In genomic region chr5:173946353-173946752, GRCh38 we compare ENCODE assay signal across 22 cellular contexts. TPM values are rescaled to one million over a fixed set of nuclear protein-coding genes. Genes with fewer than 3 reads are reported as not detected.
A peak's percentile ranks its signal among the peaks of the same experiment; 100 is the strongest.
DNase-seq lines count a peak whose midpoint lies in the region; ATAC-seq and TF ChIP-seq lines count a peak whose summit lies in the region.
"Had no signal": no experiment of that assay in that cellular context is flagged by ENCODE, and none has a peak within 500 bp of the region (broad histone marks: within the 10 kb centered on the region; RNA-seq: fewer than 3 reads in every experiment).

No MANE protein-coding gene starts in this region.

- H3K9me3 ChIP-seq in cardiac muscle cell (ENCODE audit: low read depth) (no peaks in the 10 kb centered on the region), gastrocnemius medialis (no peaks in the 10 kb centered on the region), adrenal gland (replicated peaks in 1 of 3) (no peaks in the 10 kb centered on the region)
- H3K9me3 ChIP-seq: A549 had no signal

- H3K27me3 ChIP-seq in cardiac muscle cell (no peaks in the 10 kb centered on the region), gastrocnemius medialis (no peaks in the 10 kb centered on the region), brain microvascular endothelial cell (replicated peaks) (no peaks in the 10 kb centered on the region), adrenal gland (no peaks in the 10 kb centered on the region)

- TF ChIP-seq CTCF in cardiac muscle cell (IDR thresholded peaks at IDR 0.05; ENCODE audit: low read depth, low read length) (no peak), gastrocnemius medialis (IDR thresholded peaks at IDR 0.05 in 4 of 5, conservative IDR thresholded peaks at IDR 0.05 in 1 of 5) (no peak), brain microvascular endothelial cell (IDR thresholded peaks at IDR 0.05; ENCODE audit: low read depth, low read length, missing control alignments) (no peak), adrenal gland (IDR thresholded peaks at IDR 0.05) (no peak)

- H3K36me3 Mint-ChIP-seq in activated T-helper 1 cell treated with anti-CD3 and anti-CD28 coated beads, Interleukin-12 subunit alpha, Interleukin-12 subunit beta, Interleukin-2, Interleukin-4 antibody, amounts not matched to agents 30 ng/mL and 10 ng/mL and 1 ng/mL, durations not matched to agents 14 hours and 24 hours and 36 hours (ENCODE audit: low read depth) = peaks cover 20% of the 10 kb centered on the region

- no peak for DNase-seq in cardiac muscle cell (ENCODE audit: low read depth in 1 of 2, low spot score in 1 of 2)
- no peak for DNase-seq in Right ventricle myocardium inferior (ENCODE audit: missing footprints)
- DNase-seq in left lobe of liver (ENCODE audit: low spot score) = no peak
- DNase-seq in gastrocnemius medialis = no peak
- no peak for DNase-seq in brain microvascular endothelial cell
- no peak for DNase-seq in activated T-helper 1 cell treated with anti-CD3 and anti-CD28 coated beads, Interleukin-12 subunit alpha, Interleukin-12 subunit beta, Interleukin-2, Interleukin-4 antibody, amounts not matched to agents 30 ng/mL and 10 ng/mL and 1 ng/mL, durations not matched to agents 14 hours and 24 hours and 36 hours (ENCODE audit: low spot score)
- DNase-seq in adrenal gland = no peak
- DNase-seq: AML-193; CD4-positive, alpha-beta T cell; DMS153; DMS79; GDM1; HCEC 1CT; IMR-90 had no signal

- H3K27ac ChIP-seq in cardiac muscle cell = peak overlapping the region; percentile 76
- peak overlapping the region in 3 of 4 donors; percentile 36 to 94 (median 69) for H3K27ac ChIP-seq in gastrocnemius medialis
- H3K27ac ChIP-seq in brain microvascular endothelial cell = no peak overlapping the region
- H3K27ac ChIP-seq in adrenal gland = no peak overlapping the region
- H3K27ac ChIP-seq: 22Rv1, A549, C4-2B, HL-60 had no signal

- in situ Hi-C loops in gastrocnemius medialis (cut with MboI; ENCODE audit: low sequenced_read_pairs in 4 of 4) = no loop called here
- in situ Hi-C loops in brain microvascular endothelial cell (cut with HindIII; ENCODE audit: low pct_ligation_motif_present, low sequenced_read_pairs) = loop anchor here (25.0 kb wide), 1 partner anchor 309 kb away; no protein-coding TSS in a partner anchor

- WGBS in adrenal gland, 4 donors = 94 to 98% (median 96%) methylated on average over 2 of the region's 2 CpGs

- no peaks in the 10 kb centered on the region for H3K27me3 Mint-ChIP-seq in activated T-helper 1 cell treated with anti-CD3 and anti-CD28 coated beads, Interleukin-12 subunit alpha, Interleukin-12 subunit beta, Interleukin-2, Interleukin-4 antibody, amounts not matched to agents 30 ng/mL and 10 ng/mL and 1 ng/mL, durations not matched to agents 14 hours and 24 hours and 36 hours (ENCODE audit: insufficient read depth)
- H3K27me3 Mint-ChIP-seq: CD4-positive, alpha-beta T cell had no signal

- no peak overlapping the region for H3K4me3 Mint-ChIP-seq in activated T-helper 1 cell treated with anti-CD3 and anti-CD28 coated beads, Interleukin-12 subunit alpha, Interleukin-12 subunit beta, Interleukin-2, Interleukin-4 antibody, amounts not matched to agents 30 ng/mL and 10 ng/mL and 1 ng/mL, durations not matched to agents 14 hours and 24 hours and 36 hours
- H3K4me3 Mint-ChIP-seq: CD4-positive, alpha-beta T cell; GM23338 had no signal

- H3K4me3 ChIP-seq in cardiac muscle cell = no peak overlapping the region
- no peak overlapping the region for H3K4me3 ChIP-seq in gastrocnemius medialis
- no peak overlapping the region for H3K4me3 ChIP-seq in brain microvascular endothelial cell (ENCODE audit: low read depth, low read length)
- H3K4me3 ChIP-seq in adrenal gland = no peak overlapping the region
- H3K4me3 ChIP-seq: A549, GM23338 had no signal

- H3K4me1 Mint-ChIP-seq in activated T-helper 1 cell treated with anti-CD3 and anti-CD28 coated beads, Interleukin-12 subunit alpha, Interleukin-12 subunit beta, Interleukin-2, Interleukin-4 antibody, amounts not matched to agents 30 ng/mL and 10 ng/mL and 1 ng/mL, durations not matched to agents 14 hours and 24 hours and 36 hours (ENCODE audit: low read depth) = no peaks in the 10 kb centered on the region

- H3K4me1 ChIP-seq in cardiac muscle cell (ENCODE audit: low read depth) (peaks cover 52% of the 10 kb centered on the region), gastrocnemius medialis (peaks cover 35% of the 10 kb centered on the region in 2 donors), adrenal gland (replicated peaks in 1 of 2) (peaks cover 17 to 45% of the 10 kb centered on the region in 2 donors)

- intact Hi-C loops in Right ventricle myocardium inferior (cut with DNase I) = no loop called here
- intact Hi-C loops in gastrocnemius medialis (cut with DNase I; ENCODE audit: low total_unique reads) = no loop called here
- intact Hi-C loops in activated T-helper 1 cell treated with anti-CD3 and anti-CD28 coated beads, Interleukin-12 subunit alpha, Interleukin-12 subunit beta, Interleukin-2, Interleukin-4 antibody, amounts not matched to agents 30 ng/mL and 10 ng/mL and 1 ng/mL, durations not matched to agents 14 hours and 24 hours and 36 hours (cut with micrococcal nuclease) = no loop called here
- intact Hi-C loops in adrenal gland (cut with DNase I) = no loop called here

- no peak overlapping the region for H3K27ac Mint-ChIP-seq in activated T-helper 1 cell treated with anti-CD3 and anti-CD28 coated beads, Interleukin-12 subunit alpha, Interleukin-12 subunit beta, Interleukin-2, Interleukin-4 antibody, amounts not matched to agents 30 ng/mL and 10 ng/mL and 1 ng/mL, durations not matched to agents 14 hours and 24 hours and 36 hours
- H3K27ac Mint-ChIP-seq: GM23338 had no signal

- H3K36me3 ChIP-seq in cardiac muscle cell (peaks cover 54% of the 10 kb centered on the region), gastrocnemius medialis (peaks cover 0 to 53% of the 10 kb centered on the region in 2 donors), brain microvascular endothelial cell (replicated peaks) (peaks cover 34% of the 10 kb centered on the region), adrenal gland (replicated peaks in 1 of 2) (peaks cover 0 to 69% of the 10 kb centered on the region in 2 donors)

- no peaks in the 10 kb centered on the region for H3K9me3 Mint-ChIP-seq in activated T-helper 1 cell treated with anti-CD3 and anti-CD28 coated beads, Interleukin-12 subunit alpha, Interleukin-12 subunit beta, Interleukin-2, Interleukin-4 antibody, amounts not matched to agents 30 ng/mL and 10 ng/mL and 1 ng/mL, durations not matched to agents 14 hours and 24 hours and 36 hours
- H3K9me3 Mint-ChIP-seq: CD4-positive, alpha-beta T cell; GM23338 had no signal

- ATAC-seq in Right ventricle myocardium inferior (no peak), left lobe of liver (peak; percentile 26), gastrocnemius medialis (no peak)
- ATAC-seq: A549, GM23338 had no signal

- TF ChIP-seq POLR2A in gastrocnemius medialis (IDR thresholded peaks at IDR 0.05) (no peak), adrenal gland (IDR thresholded peaks at IDR 0.05) (no peak)

RNA-seq across cellular contexts. Expression of gene C5orf47, which starts 42.6 kb away (rescaled TPM):
- total RNA-seq in cardiac muscle cell (0.57 TPM in 1 of 2 replicates, not detected in the other), Right ventricle myocardium inferior (0.16 TPM), left lobe of liver (not detected), gastrocnemius medialis (under 1 TPM in 1 of 4 donors, not detected in 3; 0.61 TPM), adrenal gland (under 1 TPM in 3 of 8 donors, not detected in 5; 0.08 to 0.25 (median 0.11) TPM)
- polyA plus RNA-seq in cardiac muscle cell (not detected in 2 replicates), adrenal gland (under 1 TPM; 0.13 to 0.16 (median 0.16) TPM)
- total RNA-seq in activated T-helper 1 cell treated with anti-CD3 and anti-CD28 coated beads, Interleukin-12 subunit alpha, Interleukin-12 subunit beta, Interleukin-2, Interleukin-4 antibody, amounts not matched to agents 30 ng/mL and 10 ng/mL and 1 ng/mL, durations not matched to agents 14 hours and 24 hours and 36 hours = not detected in 2 replicates
- total RNA-seq: CD4-positive, alpha-beta T cell; Daoy; HT1080; IMR-90 had no signal
- polyA plus RNA-seq: BJ, IMR-90 had no signal

RNA-seq across cellular contexts. Expression of gene CPEB4, which starts 58.2 kb away (rescaled TPM):
- total RNA-seq in cardiac muscle cell (52.9 and 65.2 TPM in 2 replicates), Right ventricle myocardium inferior (116 TPM), left lobe of liver (28.2 TPM), gastrocnemius medialis (100 to 1,000 TPM in 2 of 4 donors, 10 to 100 TPM in 2; 97.8 to 109 (median 102) TPM), adrenal gland (100 to 1,000 TPM; 107 to 381 (median 155) TPM)
- polyA plus RNA-seq in cardiac muscle cell (23.8 and 33.6 TPM in 2 replicates), adrenal gland (10 to 100 TPM; 34.4 to 60.2 (median 42.9) TPM)
- total RNA-seq in activated T-helper 1 cell treated with anti-CD3 and anti-CD28 coated beads, Interleukin-12 subunit alpha, Interleukin-12 subunit beta, Interleukin-2, Interleukin-4 antibody, amounts not matched to agents 30 ng/mL and 10 ng/mL and 1 ng/mL, durations not matched to agents 14 hours and 24 hours and 36 hours = 9.1 and 14.1 TPM in 2 replicates

Comparison
In these comparisons a context has a peak if more than half of its experiments do, and no peak if none do; other contexts are left out.
1. H3K27ac ChIP-seq: peak in cardiac muscle cell (single experiment) and gastrocnemius medialis (3 of 4); none in brain microvascular endothelial cell (single experiment) and adrenal gland (0 of 5).